ENCODE assay signal across 1 cellular context in genomic region chr11:45083544-45084087, GRCh38.
TF ChIP-seq lines count a peak whose summit lies in the region.

No MANE protein-coding gene starts in this region.

TF ChIP-seq in K562, 482 proteins besides CTCF, POLR2A, EP300 and RAD21 (continued from another document):
- TF ChIP-seq MAFK (IDR thresholded peaks at IDR 0.05; ENCODE audit: low read length) (peak; percentile 69), SRSF3 (IDR thresholded peaks at IDR 0.05; ENCODE audit: insufficient read depth, low read length) (no peak), PTTG1 (tag; IDR thresholded peaks at IDR 0.05; ENCODE audit: low read depth) (no peak)
- TF ChIP-seq, protein P1, sequence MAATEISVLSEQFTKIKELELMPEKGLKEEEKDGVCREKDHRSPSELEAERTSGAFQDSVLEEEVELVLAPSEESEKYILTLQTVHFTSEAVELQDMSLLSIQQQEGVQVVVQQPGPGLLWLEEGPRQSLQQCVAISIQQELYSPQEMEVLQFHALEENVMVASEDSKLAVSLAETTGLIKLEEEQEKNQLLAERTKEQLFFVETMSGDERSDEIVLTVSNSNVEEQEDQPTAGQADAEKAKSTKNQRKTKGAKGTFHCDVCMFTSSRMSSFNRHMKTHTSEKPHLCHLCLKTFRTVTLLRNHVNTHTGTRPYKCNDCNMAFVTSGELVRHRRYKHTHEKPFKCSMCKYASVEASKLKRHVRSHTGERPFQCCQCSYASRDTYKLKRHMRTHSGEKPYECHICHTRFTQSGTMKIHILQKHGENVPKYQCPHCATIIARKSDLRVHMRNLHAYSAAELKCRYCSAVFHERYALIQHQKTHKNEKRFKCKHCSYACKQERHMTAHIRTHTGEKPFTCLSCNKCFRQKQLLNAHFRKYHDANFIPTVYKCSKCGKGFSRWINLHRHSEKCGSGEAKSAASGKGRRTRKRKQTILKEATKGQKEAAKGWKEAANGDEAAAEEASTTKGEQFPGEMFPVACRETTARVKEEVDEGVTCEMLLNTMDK (IDR thresholded peaks at IDR 0.05; ENCODE audit: borderline replicate concordance, insufficient read depth, low read depth, low read length, poor library complexity, severe bottlenecking), result peak; percentile 45
- TF ChIP-seq, protein P2, sequence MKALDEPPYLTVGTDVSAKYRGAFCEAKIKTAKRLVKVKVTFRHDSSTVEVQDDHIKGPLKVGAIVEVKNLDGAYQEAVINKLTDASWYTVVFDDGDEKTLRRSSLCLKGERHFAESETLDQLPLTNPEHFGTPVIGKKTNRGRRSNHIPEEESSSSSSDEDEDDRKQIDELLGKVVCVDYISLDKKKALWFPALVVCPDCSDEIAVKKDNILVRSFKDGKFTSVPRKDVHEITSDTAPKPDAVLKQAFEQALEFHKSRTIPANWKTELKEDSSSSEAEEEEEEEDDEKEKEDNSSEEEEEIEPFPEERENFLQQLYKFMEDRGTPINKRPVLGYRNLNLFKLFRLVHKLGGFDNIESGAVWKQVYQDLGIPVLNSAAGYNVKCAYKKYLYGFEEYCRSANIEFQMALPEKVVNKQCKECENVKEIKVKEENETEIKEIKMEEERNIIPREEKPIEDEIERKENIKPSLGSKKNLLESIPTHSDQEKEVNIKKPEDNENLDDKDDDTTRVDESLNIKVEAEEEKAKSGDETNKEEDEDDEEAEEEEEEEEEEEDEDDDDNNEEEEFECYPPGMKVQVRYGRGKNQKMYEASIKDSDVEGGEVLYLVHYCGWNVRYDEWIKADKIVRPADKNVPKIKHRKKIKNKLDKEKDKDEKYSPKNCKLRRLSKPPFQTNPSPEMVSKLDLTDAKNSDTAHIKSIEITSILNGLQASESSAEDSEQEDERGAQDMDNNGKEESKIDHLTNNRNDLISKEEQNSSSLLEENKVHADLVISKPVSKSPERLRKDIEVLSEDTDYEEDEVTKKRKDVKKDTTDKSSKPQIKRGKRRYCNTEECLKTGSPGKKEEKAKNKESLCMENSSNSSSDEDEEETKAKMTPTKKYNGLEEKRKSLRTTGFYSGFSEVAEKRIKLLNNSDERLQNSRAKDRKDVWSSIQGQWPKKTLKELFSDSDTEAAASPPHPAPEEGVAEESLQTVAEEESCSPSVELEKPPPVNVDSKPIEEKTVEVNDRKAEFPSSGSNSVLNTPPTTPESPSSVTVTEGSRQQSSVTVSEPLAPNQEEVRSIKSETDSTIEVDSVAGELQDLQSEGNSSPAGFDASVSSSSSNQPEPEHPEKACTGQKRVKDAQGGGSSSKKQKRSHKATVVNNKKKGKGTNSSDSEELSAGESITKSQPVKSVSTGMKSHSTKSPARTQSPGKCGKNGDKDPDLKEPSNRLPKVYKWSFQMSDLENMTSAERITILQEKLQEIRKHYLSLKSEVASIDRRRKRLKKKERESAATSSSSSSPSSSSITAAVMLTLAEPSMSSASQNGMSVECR (CRISPR knock-in tag; IDR thresholded peaks at IDR 0.05), result no peak
TF ChIP-seq in K562: peak in this region for 8.
